Comparison of ENCODE assay signal across 1 cellular context in the genomic region with DNA sequence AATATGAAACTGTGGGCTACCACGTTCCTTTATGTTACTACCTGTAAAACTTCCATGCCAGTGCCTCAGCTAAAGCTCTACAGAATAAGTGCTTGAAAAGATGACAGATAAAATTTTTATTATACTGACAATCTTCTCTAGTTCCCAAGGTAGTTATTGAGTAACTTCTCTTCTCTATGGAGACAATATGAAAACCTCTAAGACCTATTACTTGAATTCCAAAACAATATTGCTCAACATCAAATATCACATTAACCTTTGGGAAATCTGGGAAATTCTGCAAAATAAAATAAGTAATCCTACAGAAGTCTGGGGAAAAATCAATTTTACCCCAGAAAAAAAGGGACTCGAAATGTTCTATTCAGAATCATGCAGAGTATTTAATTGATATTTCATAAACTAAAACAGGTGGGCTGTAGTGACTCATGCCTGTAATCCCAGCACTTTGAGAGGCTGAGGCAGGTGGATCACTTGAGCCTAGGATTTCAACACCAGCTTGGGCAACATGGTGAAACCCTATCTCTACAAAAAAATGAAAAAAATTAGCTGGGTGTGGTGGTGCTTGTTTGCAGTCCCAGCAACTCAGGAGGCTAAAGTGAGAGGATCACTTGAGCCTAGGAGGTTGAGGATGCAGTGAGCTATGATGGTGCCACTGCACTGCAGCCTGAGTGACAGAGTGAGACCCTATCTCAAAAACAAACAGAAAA.
TF ChIP-seq lines count a peak whose summit lies in the region.

No MANE protein-coding gene starts in this region.

TF ChIP-seq in endothelial cell of umbilical vein, 7 proteins besides CTCF, POLR2A, EP300 and RAD21:
- no peak for TF ChIP-seq MYC (IDR thresholded peaks at IDR 0.05; ENCODE audit: low read depth, low read length)
- TF ChIP-seq, protein P1, sequence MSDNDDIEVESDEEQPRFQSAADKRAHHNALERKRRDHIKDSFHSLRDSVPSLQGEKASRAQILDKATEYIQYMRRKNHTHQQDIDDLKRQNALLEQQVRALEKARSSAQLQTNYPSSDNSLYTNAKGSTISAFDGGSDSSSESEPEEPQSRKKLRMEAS (IDR thresholded peaks at IDR 0.05; ENCODE audit: insufficient read depth, insufficient read length): no peak
- TF ChIP-seq JUN (IDR thresholded peaks at IDR 0.05; ENCODE audit: borderline replicate concordance, insufficient read depth, insufficient read length, low read depth): no peak
- no peak for TF ChIP-seq POLR2AphosphoS5 (IDR thresholded peaks at IDR 0.05; ENCODE audit: insufficient read depth, low read depth, low read length)
- TF ChIP-seq EZH2 (IDR thresholded peaks at IDR 0.05; ENCODE audit: borderline replicate concordance, low read depth, low read length, severe bottlenecking): no peak
- TF ChIP-seq GATA2 (IDR thresholded peaks at IDR 0.05; ENCODE audit: insufficient read depth, insufficient read length, low read depth, low read length): no peak
- no peak for TF ChIP-seq FOS (IDR thresholded peaks at IDR 0.05; ENCODE audit: borderline replicate concordance, insufficient read depth, low read length)
